In the genomic region with DNA sequence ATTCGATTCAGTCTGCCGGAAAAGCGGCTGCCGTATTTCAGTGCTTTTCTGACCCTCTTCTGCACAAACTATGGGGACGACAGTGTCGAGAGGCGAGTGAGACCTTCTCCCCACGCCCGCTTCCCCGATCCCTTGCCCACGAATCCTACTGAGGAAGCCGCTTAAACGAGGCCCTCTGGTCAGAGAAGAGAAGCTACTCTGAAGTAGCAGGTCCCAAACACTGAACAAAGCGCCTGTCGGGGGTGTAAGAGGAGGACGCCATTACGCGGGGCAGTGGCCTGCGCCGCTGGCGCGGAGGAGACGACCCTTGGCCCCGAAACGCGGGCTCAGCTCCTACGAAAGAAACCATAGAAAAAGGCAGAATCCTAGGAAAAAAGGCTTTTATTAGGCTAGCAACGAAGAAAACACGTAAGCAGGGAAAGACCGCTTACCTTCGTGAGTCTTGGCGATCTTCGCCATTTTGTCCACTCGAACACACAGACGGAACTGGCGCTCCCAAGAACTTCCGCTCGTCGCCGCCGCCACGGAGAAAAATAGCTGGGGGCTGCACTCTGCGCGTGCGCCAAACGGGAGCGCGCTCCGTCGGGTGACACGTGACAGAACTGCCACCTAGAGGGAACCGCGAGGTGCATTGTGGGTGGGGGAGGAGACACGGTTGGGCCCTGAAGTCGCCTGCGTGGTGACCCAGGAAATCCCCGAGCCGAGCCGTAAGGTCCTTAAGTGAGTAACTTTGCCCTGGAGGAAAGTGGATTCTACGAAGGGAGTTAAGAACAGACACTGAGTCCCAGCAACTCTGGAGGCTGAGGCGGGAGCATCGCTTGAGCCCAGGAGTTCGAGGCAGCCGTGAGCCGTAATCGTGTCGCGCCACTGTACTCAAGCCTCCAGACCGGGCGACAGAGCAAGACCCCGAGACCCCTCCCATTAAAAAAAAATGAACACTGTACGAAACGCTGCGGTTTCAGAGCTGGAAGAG, we compare ENCODE assay signal across 1 cellular context.
A peak's percentile ranks its signal among the peaks of the same experiment; 100 is the strongest.
TF ChIP-seq lines count a peak whose summit lies in the region.

A gene with protein sequence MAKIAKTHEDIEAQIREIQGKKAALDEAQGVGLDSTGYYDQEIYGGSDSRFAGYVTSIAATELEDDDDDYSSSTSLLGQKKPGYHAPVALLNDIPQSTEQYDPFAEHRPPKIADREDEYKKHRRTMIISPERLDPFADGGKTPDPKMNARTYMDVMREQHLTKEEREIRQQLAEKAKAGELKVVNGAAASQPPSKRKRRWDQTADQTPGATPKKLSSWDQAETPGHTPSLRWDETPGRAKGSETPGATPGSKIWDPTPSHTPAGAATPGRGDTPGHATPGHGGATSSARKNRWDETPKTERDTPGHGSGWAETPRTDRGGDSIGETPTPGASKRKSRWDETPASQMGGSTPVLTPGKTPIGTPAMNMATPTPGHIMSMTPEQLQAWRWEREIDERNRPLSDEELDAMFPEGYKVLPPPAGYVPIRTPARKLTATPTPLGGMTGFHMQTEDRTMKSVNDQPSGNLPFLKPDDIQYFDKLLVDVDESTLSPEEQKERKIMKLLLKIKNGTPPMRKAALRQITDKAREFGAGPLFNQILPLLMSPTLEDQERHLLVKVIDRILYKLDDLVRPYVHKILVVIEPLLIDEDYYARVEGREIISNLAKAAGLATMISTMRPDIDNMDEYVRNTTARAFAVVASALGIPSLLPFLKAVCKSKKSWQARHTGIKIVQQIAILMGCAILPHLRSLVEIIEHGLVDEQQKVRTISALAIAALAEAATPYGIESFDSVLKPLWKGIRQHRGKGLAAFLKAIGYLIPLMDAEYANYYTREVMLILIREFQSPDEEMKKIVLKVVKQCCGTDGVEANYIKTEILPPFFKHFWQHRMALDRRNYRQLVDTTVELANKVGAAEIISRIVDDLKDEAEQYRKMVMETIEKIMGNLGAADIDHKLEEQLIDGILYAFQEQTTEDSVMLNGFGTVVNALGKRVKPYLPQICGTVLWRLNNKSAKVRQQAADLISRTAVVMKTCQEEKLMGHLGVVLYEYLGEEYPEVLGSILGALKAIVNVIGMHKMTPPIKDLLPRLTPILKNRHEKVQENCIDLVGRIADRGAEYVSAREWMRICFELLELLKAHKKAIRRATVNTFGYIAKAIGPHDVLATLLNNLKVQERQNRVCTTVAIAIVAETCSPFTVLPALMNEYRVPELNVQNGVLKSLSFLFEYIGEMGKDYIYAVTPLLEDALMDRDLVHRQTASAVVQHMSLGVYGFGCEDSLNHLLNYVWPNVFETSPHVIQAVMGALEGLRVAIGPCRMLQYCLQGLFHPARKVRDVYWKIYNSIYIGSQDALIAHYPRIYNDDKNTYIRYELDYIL (minus strand): TSS at position 488 of the 973 bp plus-strand sequence. CDS start 29 bp downstream, at position 459.

TF ChIP-seq in liver, 16 proteins besides CTCF, POLR2A, EP300 and RAD21 (continued from another document):
- TF ChIP-seq, protein P1, sequence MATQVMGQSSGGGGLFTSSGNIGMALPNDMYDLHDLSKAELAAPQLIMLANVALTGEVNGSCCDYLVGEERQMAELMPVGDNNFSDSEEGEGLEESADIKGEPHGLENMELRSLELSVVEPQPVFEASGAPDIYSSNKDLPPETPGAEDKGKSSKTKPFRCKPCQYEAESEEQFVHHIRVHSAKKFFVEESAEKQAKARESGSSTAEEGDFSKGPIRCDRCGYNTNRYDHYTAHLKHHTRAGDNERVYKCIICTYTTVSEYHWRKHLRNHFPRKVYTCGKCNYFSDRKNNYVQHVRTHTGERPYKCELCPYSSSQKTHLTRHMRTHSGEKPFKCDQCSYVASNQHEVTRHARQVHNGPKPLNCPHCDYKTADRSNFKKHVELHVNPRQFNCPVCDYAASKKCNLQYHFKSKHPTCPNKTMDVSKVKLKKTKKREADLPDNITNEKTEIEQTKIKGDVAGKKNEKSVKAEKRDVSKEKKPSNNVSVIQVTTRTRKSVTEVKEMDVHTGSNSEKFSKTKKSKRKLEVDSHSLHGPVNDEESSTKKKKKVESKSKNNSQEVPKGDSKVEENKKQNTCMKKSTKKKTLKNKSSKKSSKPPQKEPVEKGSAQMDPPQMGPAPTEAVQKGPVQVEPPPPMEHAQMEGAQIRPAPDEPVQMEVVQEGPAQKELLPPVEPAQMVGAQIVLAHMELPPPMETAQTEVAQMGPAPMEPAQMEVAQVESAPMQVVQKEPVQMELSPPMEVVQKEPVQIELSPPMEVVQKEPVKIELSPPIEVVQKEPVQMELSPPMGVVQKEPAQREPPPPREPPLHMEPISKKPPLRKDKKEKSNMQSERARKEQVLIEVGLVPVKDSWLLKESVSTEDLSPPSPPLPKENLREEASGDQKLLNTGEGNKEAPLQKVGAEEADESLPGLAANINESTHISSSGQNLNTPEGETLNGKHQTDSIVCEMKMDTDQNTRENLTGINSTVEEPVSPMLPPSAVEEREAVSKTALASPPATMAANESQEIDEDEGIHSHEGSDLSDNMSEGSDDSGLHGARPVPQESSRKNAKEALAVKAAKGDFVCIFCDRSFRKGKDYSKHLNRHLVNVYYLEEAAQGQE (IDR thresholded peaks at IDR 0.05), result peak; percentile 86
- peak; percentile 52 for TF ChIP-seq FOXA1 (IDR thresholded peaks at IDR 0.05)
- TF ChIP-seq, protein P2, sequence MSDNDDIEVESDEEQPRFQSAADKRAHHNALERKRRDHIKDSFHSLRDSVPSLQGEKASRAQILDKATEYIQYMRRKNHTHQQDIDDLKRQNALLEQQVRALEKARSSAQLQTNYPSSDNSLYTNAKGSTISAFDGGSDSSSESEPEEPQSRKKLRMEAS (IDR thresholded peaks at IDR 0.05), result peak; percentile 81
- TF ChIP-seq, protein P3, sequence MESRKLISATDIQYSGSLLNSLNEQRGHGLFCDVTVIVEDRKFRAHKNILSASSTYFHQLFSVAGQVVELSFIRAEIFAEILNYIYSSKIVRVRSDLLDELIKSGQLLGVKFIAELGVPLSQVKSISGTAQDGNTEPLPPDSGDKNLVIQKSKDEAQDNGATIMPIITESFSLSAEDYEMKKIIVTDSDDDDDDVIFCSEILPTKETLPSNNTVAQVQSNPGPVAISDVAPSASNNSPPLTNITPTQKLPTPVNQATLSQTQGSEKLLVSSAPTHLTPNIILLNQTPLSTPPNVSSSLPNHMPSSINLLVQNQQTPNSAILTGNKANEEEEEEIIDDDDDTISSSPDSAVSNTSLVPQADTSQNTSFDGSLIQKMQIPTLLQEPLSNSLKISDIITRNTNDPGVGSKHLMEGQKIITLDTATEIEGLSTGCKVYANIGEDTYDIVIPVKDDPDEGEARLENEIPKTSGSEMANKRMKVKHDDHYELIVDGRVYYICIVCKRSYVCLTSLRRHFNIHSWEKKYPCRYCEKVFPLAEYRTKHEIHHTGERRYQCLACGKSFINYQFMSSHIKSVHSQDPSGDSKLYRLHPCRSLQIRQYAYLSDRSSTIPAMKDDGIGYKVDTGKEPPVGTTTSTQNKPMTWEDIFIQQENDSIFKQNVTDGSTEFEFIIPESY (IDR thresholded peaks at IDR 0.05), result peak; percentile 68
- TF ChIP-seq HNF4A (conservative IDR thresholded peaks at IDR 0.05), result peak; percentile 13 to 44
- TF ChIP-seq EGR1 (IDR thresholded peaks at IDR 0.05; ENCODE audit: low read depth in 2 of 2), result no peak
- peak in 1 of 2 donors; percentile 53 for TF ChIP-seq JUND (IDR thresholded peaks at IDR 0.05)
- TF ChIP-seq GABPA (IDR thresholded peaks at IDR 0.05 in 1 of 2, conservative IDR thresholded peaks at IDR 0.05 in 1 of 2), result peak; percentile 81 to 94
- no peak for TF ChIP-seq FOXA2 (IDR thresholded peaks at IDR 0.05)
- TF ChIP-seq YY1 (IDR thresholded peaks at IDR 0.05), result peak; percentile 99
- TF ChIP-seq SP1 (IDR thresholded peaks at IDR 0.05), result peak; percentile 65
- TF ChIP-seq HNF4G (IDR thresholded peaks at IDR 0.05), result peak; percentile 28
